Comparison of ENCODE assay signal across 8 cellular contexts in the genomic region with DNA sequence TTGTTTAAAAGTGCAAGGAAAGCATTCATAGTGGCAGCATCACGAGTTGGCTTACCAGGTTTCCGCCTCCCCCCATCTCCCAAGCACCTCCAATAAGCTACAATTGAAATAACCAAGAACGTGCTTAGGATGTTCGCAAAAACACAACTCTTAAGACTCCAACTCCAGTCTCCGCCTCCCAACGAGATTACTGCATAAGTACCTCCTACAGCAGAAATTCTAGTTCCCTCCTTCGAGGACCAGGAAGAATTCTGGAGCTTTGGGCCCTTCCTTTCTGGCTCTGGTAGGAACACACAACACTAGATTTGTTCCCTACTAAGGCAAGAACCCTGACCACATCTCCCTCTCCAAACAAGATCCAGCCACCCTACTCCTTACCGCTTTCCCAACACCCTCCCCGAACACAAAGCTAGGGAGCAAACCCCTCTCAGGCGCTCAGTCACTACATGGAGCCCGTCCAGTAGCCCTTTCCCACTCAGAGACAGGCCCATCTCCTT. TPM values are rescaled to one million over a fixed set of nuclear protein-coding genes. Genes with fewer than 3 reads are reported as not detected.
DNase-seq lines count a peak whose midpoint lies in the region; ATAC-seq and TF ChIP-seq lines count a peak whose summit lies in the region.

No MANE protein-coding gene starts in this region.

- CTCF ChIA-PET in HEK293T (lab: Yijun Ruan, JAX) = no interaction called here

- peaks cover 35% of the 10 kb centered on the region for H3K4me1 ChIP-seq in RWPE2 (ENCODE audit: insufficient read depth, poor library complexity, severe bottlenecking)
- H3K4me1 ChIP-seq in iPS-15b (ENCODE audit: control insufficient read depth, insufficient read depth, low read length) = peaks cover 7% of the 10 kb centered on the region

- peaks cover 4% of the 10 kb centered on the region; the same call in 1 of the 2 replicates for H3K36me3 ChIP-seq in RWPE2 (ENCODE audit: low read depth)
- no peaks in the 10 kb centered on the region for H3K36me3 ChIP-seq in iPS-15b (ENCODE audit: control insufficient read depth, insufficient read depth, low read length)

- peak overlapping the region; percentile 61 for H3K4me3 ChIP-seq in RWPE2 (ENCODE audit: severe bottlenecking)
- peak overlapping the region; percentile 88 for H3K4me3 ChIP-seq in astrocyte of the cerebellum (ENCODE audit: low read depth, low read length)
- H3K4me3 ChIP-seq in iPS-15b (ENCODE audit: low read depth, low read length) = peak overlapping the region; percentile 89
- peak overlapping the region; percentile 53 to 94 (median 74) for H3K4me3 ChIP-seq in skin epidermis

- POLR2A ChIA-PET in HEK293T (lab: Yijun Ruan, JAX) = interaction anchor here (0.9 to 2.7 kb wide), 12 partner anchors 9 to 288 kb away, joined by 3 to 22 read pairs (median 4); a partner anchor contains a TSS

- DNase-seq in AML-193 (lab: John Stamatoyannopoulos, UW) (peak; percentile 25 to 31), HEK293T (ENCODE audit: extremely low spot score) (peak; percentile 21), RWPE2 (ENCODE audit: low spot score) (no peak), astrocyte of the cerebellum (ENCODE audit: low read depth) (peak; percentile 73), mesenteric fat pad (ENCODE audit: low spot score) (no peak)

- ATAC-seq in RWPE2 (ENCODE audit: low read depth) (no peak), HG03039 (IDR thresholded peaks at IDR 0.05; ENCODE audit: unreplicated experiment) (no peak)

- in situ Hi-C loops in astrocyte of the cerebellum (cut with HindIII; ENCODE audit: low sequenced_read_pairs) = no loop called here

- peak overlapping the region; percentile 85 for H3K9ac ChIP-seq in iPS-15b (ENCODE audit: low read depth, low read length)

- no peak for TF ChIP-seq CTCF in RWPE2 (IDR thresholded peaks at IDR 0.05; ENCODE audit: poor library complexity, severe bottlenecking)
- no peak for TF ChIP-seq CTCF in astrocyte of the cerebellum (IDR thresholded peaks at IDR 0.05; ENCODE audit: low read depth, low read length, missing control alignments)

- H3K27me3 ChIP-seq in RWPE2 (ENCODE audit: insufficient read depth, poor library complexity, severe bottlenecking) (no peaks in the 10 kb centered on the region), iPS-15b (ENCODE audit: control insufficient read depth, insufficient read depth, low read length) (no peaks in the 10 kb centered on the region)

- peak overlapping the region; percentile 83 for H3K27ac ChIP-seq in RWPE2 (ENCODE audit: poor library complexity, severe bottlenecking)
- H3K27ac ChIP-seq in skin epidermis = peak overlapping the region; percentile 71 to 100 (median 100)

- H3K9me3 ChIP-seq in RWPE2 (ENCODE audit: severe bottlenecking) = no peaks in the 10 kb centered on the region
- no peaks in the 10 kb centered on the region for H3K9me3 ChIP-seq in iPS-15b (ENCODE audit: control insufficient read depth, insufficient read depth, low read length)

TF ChIP-seq in HEK293T, 16 proteins besides CTCF, POLR2A, EP300 and RAD21:
- TF ChIP-seq HDGF (IDR thresholded peaks at IDR 0.05; ENCODE audit: borderline replicate concordance) = no peak
- no peak for TF ChIP-seq FOXM1 (IDR thresholded peaks at IDR 0.05; ENCODE audit: borderline replicate concordance)
- no peak for TF ChIP-seq SUZ12 (IDR thresholded peaks at IDR 0.05)
- no peak for TF ChIP-seq LEF1 (IDR thresholded peaks at IDR 0.05; ENCODE audit: borderline replicate concordance)
- TF ChIP-seq NFRKB (IDR thresholded peaks at IDR 0.05) = no peak
- no peak for TF ChIP-seq TARDBP (IDR thresholded peaks at IDR 0.05)
- TF ChIP-seq, protein P1, sequence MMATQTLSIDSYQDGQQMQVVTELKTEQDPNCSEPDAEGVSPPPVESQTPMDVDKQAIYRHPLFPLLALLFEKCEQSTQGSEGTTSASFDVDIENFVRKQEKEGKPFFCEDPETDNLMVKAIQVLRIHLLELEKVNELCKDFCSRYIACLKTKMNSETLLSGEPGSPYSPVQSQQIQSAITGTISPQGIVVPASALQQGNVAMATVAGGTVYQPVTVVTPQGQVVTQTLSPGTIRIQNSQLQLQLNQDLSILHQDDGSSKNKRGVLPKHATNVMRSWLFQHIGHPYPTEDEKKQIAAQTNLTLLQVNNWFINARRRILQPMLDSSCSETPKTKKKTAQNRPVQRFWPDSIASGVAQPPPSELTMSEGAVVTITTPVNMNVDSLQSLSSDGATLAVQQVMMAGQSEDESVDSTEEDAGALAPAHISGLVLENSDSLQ (IDR thresholded peaks at IDR 0.05) = no peak
- no peak for TF ChIP-seq ELF4 (IDR thresholded peaks at IDR 0.05)
- TF ChIP-seq ZNF384 (IDR thresholded peaks at IDR 0.05) = no peak
- no peak for TF ChIP-seq ARNT (IDR thresholded peaks at IDR 0.05)
- TF ChIP-seq FOXK2 (IDR thresholded peaks at IDR 0.05) = no peak
- TF ChIP-seq SP1 (IDR thresholded peaks at IDR 0.05) = no peak
- TF ChIP-seq CTBP1 (IDR thresholded peaks at IDR 0.05; ENCODE audit: borderline replicate concordance) = no peak
- TF ChIP-seq L3MBTL2 (conservative IDR thresholded peaks at IDR 0.05) = no peak
- TF ChIP-seq FOXA1 (IDR thresholded peaks at IDR 0.05) = no peak
- no peak for TF ChIP-seq BHLHE40 (IDR thresholded peaks at IDR 0.05; ENCODE audit: borderline replicate concordance)

RNA-seq across cellular contexts. Expression of a gene that starts 0.7 kb away (rescaled TPM):
- 51.7 TPM for total RNA-seq in mesenteric fat pad

Comparison
In these comparisons a context has a peak if more than half of its experiments do, and no peak if none do; other contexts are left out.
1. DNase-seq: peak in AML-193 (2 of 2), HEK293T (single experiment) and astrocyte of the cerebellum (single experiment); none in RWPE2 (single experiment) and mesenteric fat pad (single experiment).
2. Peak in every context shown above with its lines, with median percentiles within 50 percentile points of each other: H3K4me3 ChIP-seq.